Comparison of ENCODE assay signal across 15 cellular contexts in genomic region chr5:39517800-39518199, GRCh38.
A peak's percentile ranks its signal among the peaks of the same experiment; 100 is the strongest.
DNase-seq lines count a peak whose midpoint lies in the region; ATAC-seq, FAIRE-seq and TF ChIP-seq lines count a peak whose summit lies in the region.
"Had no signal": no experiment of that assay in that cellular context is flagged by ENCODE, and none has a peak within 500 bp of the region (broad histone marks: within the 10 kb centered on the region; RNA-seq: fewer than 3 reads in every experiment).

No MANE protein-coding gene starts in this region.

- H3K4me2 ChIP-seq in astrocyte (ENCODE audit: low read length), result peak overlapping the region; percentile 39

- no peaks in the 10 kb centered on the region for H3K79me2 ChIP-seq in astrocyte (ENCODE audit: insufficient read depth, low read length)

- H3K36me3 Mint-ChIP-seq in astrocyte (ENCODE audit: low read depth, unreplicated experiment), result peaks cover 1% of the 10 kb centered on the region
- no peaks in the 10 kb centered on the region for H3K36me3 Mint-ChIP-seq in activated CD4-positive, alpha-beta T cell treated with anti-CD3 and anti-CD28 coated beads for 36 hours (ENCODE audit: low read depth)

- TF ChIP-seq EP300 in esophagus muscularis mucosa (IDR thresholded peaks at IDR 0.05), result no peak

- no peak for ATAC-seq in activated CD4-positive, alpha-beta T cell treated with anti-CD3 and anti-CD28 coated beads for 36 hours
- ATAC-seq: body of pancreas; K562; left lung; stimulated activated naive CD8-positive, alpha-beta T cell treated with anti-CD3 and anti-CD28 coated beads, Interleukin-15, Interleukin-2, amounts not matched to agents 100 U/mL and 50 U/mL, for 24 hours had no signal

- CTCF ChIA-PET in activated CD4-positive, alpha-beta T cell treated with anti-CD3 and anti-CD28 coated beads for 36 hours (lab: Charles Lee), result interaction anchor here (1.0 to 1.3 kb wide), 2 partner anchors 16 to 30 kb away, joined by 4 read pairs; no protein-coding TSS in a partner anchor

- H4K20me1 ChIP-seq in astrocyte (ENCODE audit: insufficient read depth, low read length), result no peaks in the 10 kb centered on the region

- peak; percentile 98 for FAIRE-seq in astrocyte (lab: Jason Lieb, UNC)
- FAIRE-seq: K562 had no signal

- peak overlapping the region; percentile 22 for H3K9ac ChIP-seq in astrocyte (ENCODE audit: low read length)

- intact Hi-C loops in activated CD4-positive, alpha-beta T cell treated with anti-CD3 and anti-CD28 coated beads for 36 hours (cut with DNase I, micrococcal nuclease), result no loop called here
- intact Hi-C loops in esophagus muscularis mucosa (cut with DNase I), result loop anchor here (5.0 kb wide), 1 partner anchor 95 kb away; the partner anchor contains the start of gene DAB2

- H3K36me3 ChIP-seq in astrocyte (ENCODE audit: insufficient read depth, low read length) (no peaks in the 10 kb centered on the region), esophagus muscularis mucosa (no peaks in the 10 kb centered on the region)
- H3K36me3 ChIP-seq: left lung had no signal

- H3K9me3 ChIP-seq in astrocyte (ENCODE audit: insufficient read depth, low read depth, low read length) (no peaks in the 10 kb centered on the region), esophagus muscularis mucosa (no peaks in the 10 kb centered on the region)
- H3K9me3 ChIP-seq: body of pancreas, left lung had no signal

- TF ChIP-seq CTCF in astrocyte (IDR thresholded peaks at IDR 0.05; ENCODE audit: insufficient read depth, low read depth, low read length), result no peak
- no peak for TF ChIP-seq CTCF in esophagus muscularis mucosa (IDR thresholded peaks at IDR 0.05)

- POLR2A ChIA-PET in activated CD4-positive, alpha-beta T cell treated with anti-CD3 and anti-CD28 coated beads for 36 hours (lab: Charles Lee), result no interaction called here

- H3K4me3 ChIP-seq in astrocyte (ENCODE audit: insufficient read depth, low read depth, low read length) (no peak overlapping the region), esophagus muscularis mucosa (no peak overlapping the region)
- H3K4me3 ChIP-seq: body of pancreas, K562, left lung had no signal

- TF ChIP-seq POLR2A in esophagus muscularis mucosa (IDR thresholded peaks at IDR 0.05; ENCODE audit: low read depth), result no peak

- H3K27ac Mint-ChIP-seq in astrocyte (ENCODE audit: unreplicated experiment), result peak overlapping the region; percentile 55
- H3K27ac Mint-ChIP-seq in activated CD4-positive, alpha-beta T cell treated with anti-CD3 and anti-CD28 coated beads for 36 hours, result no peak overlapping the region

- H3K4me3 Mint-ChIP-seq in astrocyte (ENCODE audit: unreplicated experiment), result no peak overlapping the region
- no peak overlapping the region for H3K4me3 Mint-ChIP-seq in activated CD4-positive, alpha-beta T cell treated with anti-CD3 and anti-CD28 coated beads for 36 hours

- peaks cover 4% of the 10 kb centered on the region for H3K9me3 Mint-ChIP-seq in astrocyte (ENCODE audit: unreplicated experiment)
- H3K9me3 Mint-ChIP-seq in activated CD4-positive, alpha-beta T cell treated with anti-CD3 and anti-CD28 coated beads for 36 hours (ENCODE audit: low read depth), result no peaks in the 10 kb centered on the region

- DNase-seq in 8988T (peak; percentile 22), HS-27A (ENCODE audit: low read depth) (peak; percentile 91), astrocyte (ENCODE audit: low read depth) (peak; percentile 98), hepatic stellate cell (ENCODE audit: low spot score) (peak; percentile 46), esophagus muscularis mucosa (ENCODE audit: extremely low spot score) (no peak), NOMO-1 treated with dmso at 0.1 percent for 144 hours (lab: John Stamatoyannopoulos, UW; ENCODE audit: unreplicated experiment) (no peak), RPMI8226 (no peak)
- DNase-seq in activated CD4-positive, alpha-beta T cell treated with anti-CD3 and anti-CD28 coated beads for 36 hours, result no peak
- DNase-seq: body of pancreas; left lung; NCI-H2081 treated with DMSO at 0.1 percent for 48 hours; stimulated activated CD4-positive, alpha-beta T cell treated with anti-CD3 and anti-CD28 coated beads, Interleukin-2, amount 100 ng/mL, for 24 hours; stimulated activated naive CD8-positive, alpha-beta T cell treated with anti-CD3 and anti-CD28 coated beads, Interleukin-15, Interleukin-2, amounts not matched to agents 100 U/mL and 50 U/mL, for 24 hours had no signal

- H2AFZ ChIP-seq in astrocyte (ENCODE audit: low read depth, low read length), result no peak overlapping the region

- H3K4me1 Mint-ChIP-seq in astrocyte (ENCODE audit: low read depth, unreplicated experiment), result peaks cover 42% of the 10 kb centered on the region
- H3K4me1 Mint-ChIP-seq in activated CD4-positive, alpha-beta T cell treated with anti-CD3 and anti-CD28 coated beads for 36 hours, result no peaks in the 10 kb centered on the region

- peak overlapping the region; percentile 86 for H3K27ac ChIP-seq in astrocyte (ENCODE audit: low read depth, low read length)
- peak overlapping the region in 1 of 4 donors; percentile 70 for H3K27ac ChIP-seq in esophagus muscularis mucosa (replicated peaks in 1 of 4)
- H3K27ac ChIP-seq: epithelial cell of prostate, left lung had no signal

- no peaks in the 10 kb centered on the region for H3K27me3 ChIP-seq in astrocyte (ENCODE audit: insufficient read depth, low read length)
- no peaks in the 10 kb centered on the region for H3K27me3 ChIP-seq in esophagus muscularis mucosa
- H3K27me3 ChIP-seq: body of pancreas, left lung had no signal

- peaks cover 39% of the 10 kb centered on the region for H3K4me1 ChIP-seq in astrocyte (ENCODE audit: insufficient read depth, low read length)
- peaks cover 6 to 39% (median 35%) of the 10 kb centered on the region in 4 donors for H3K4me1 ChIP-seq in esophagus muscularis mucosa

- H3K27me3 Mint-ChIP-seq in astrocyte (ENCODE audit: low read depth, unreplicated experiment), result no peaks in the 10 kb centered on the region
- H3K27me3 Mint-ChIP-seq in activated CD4-positive, alpha-beta T cell treated with anti-CD3 and anti-CD28 coated beads for 36 hours, result peaks cover 8% of the 10 kb centered on the region

Comparison
In these comparisons a context has a peak if more than half of its experiments do, and no peak if none do; other contexts are left out.
1. DNase-seq: peak in 8988T (single experiment), HS-27A (single experiment), astrocyte (single experiment) and hepatic stellate cell (single experiment); none in activated CD4-positive, alpha-beta T cell treated with anti-CD3 and anti-CD28 coated beads for 36 hours (single experiment), esophagus muscularis mucosa (single experiment), NOMO-1 treated with dmso at 0.1 percent for 144 hours (single experiment) and RPMI8226 (single experiment).